ENCODE assay signal across 25 cellular contexts in genomic region chr2:588041-588645, GRCh38.
"Had no signal": no experiment of that assay in that cellular context is flagged by ENCODE, and none has a peak within 500 bp of the region (broad histone marks: within the 10 kb centered on the region; RNA-seq: fewer than 3 reads in every experiment).

No MANE protein-coding gene starts in this region.

- H3K4me1 ChIP-seq: ascending aorta, heart left ventricle, pancreas, psoas muscle, vagina had no signal

- H3K36me3 Mint-ChIP-seq: activated naive CD8-positive, alpha-beta T cell treated with anti-CD3 and anti-CD28 coated beads, Interleukin-2, amount 10 ng/mL, durations not matched to agents 7 days and 5 days; brain; mesothelial cell of epicardium; naive B cell; type B pancreatic cell had no signal

- H3K27ac ChIP-seq: ascending aorta, heart left ventricle, psoas muscle, spleen, thoracic aorta, vagina had no signal

- ATAC-seq: activated CD4-positive, alpha-beta T cell treated with anti-CD3 and anti-CD28 coated beads for 36 hours; activated CD8-positive, alpha-beta T cell treated with anti-CD3 and anti-CD28 coated beads, Interleukin-2, amount 10 ng/mL, durations not matched to agents 7 days and 5 days; activated T-cell treated with anti-CD3 and anti-CD28 coated beads, Interleukin-2, amount 50 U/mL, for 72 hours; effector memory CD8-positive, alpha-beta T cell; psoas muscle had no signal

- H3K36me3 ChIP-seq: ascending aorta, heart left ventricle, pancreas, spleen, thoracic aorta, vagina had no signal

- FAIRE-seq: endothelial cell of umbilical vein, pancreas had no signal

- H3K9me3 ChIP-seq: ascending aorta, heart left ventricle, pancreas, psoas muscle, spleen, thoracic aorta, vagina had no signal

- DNase-seq: activated CD4-positive, alpha-beta T cell treated with anti-CD3 and anti-CD28 coated beads for 36 hours; activated CD4-positive, CD25-positive, alpha-beta regulatory T cell; activated CD8-positive, alpha-beta T cell treated with anti-CD3 and anti-CD28 coated beads, Interleukin-2, amount 10 ng/mL, durations not matched to agents 7 days and 5 days; activated naive CD4-positive, alpha-beta T cell treated with anti-CD3 and anti-CD28 coated beads for 36 hours; activated naive CD8-positive, alpha-beta T cell treated with anti-CD3 and anti-CD28 coated beads, Interleukin-2, amount 10 ng/mL, durations not matched to agents 7 days and 5 days; activated T-cell treated with anti-CD3 and anti-CD28 coated beads for 4 hours; activated T-cell treated with anti-CD3 and anti-CD28 coated beads, Interleukin-2, amount 50 U/mL, for 72 hours; cortex of kidney; effector memory CD8-positive, alpha-beta T cell; foreskin fibroblast; heart left ventricle; hypothalamus; naive B cell; nephron progenitor cell; pancreas; psoas muscle; spleen; stimulated activated naive CD4-positive, alpha-beta T cell had no signal

- H3K4me3 Mint-ChIP-seq: activated CD4-positive, alpha-beta T cell treated with anti-CD3 and anti-CD28 coated beads for 36 hours; activated CD8-positive, alpha-beta T cell treated with anti-CD3 and anti-CD28 coated beads, Interleukin-2, amount 10 ng/mL, durations not matched to agents 7 days and 5 days; activated naive CD4-positive, alpha-beta T cell treated with anti-CD3 and anti-CD28 coated beads for 36 hours; activated naive CD8-positive, alpha-beta T cell treated with anti-CD3 and anti-CD28 coated beads, Interleukin-2, amount 10 ng/mL, durations not matched to agents 7 days and 5 days; activated T-cell treated with anti-CD3 and anti-CD28 coated beads, Interleukin-2, amount 50 U/mL, for 72 hours; brain; effector memory CD8-positive, alpha-beta T cell; mesothelial cell of epicardium; nephron progenitor cell; type B pancreatic cell had no signal

- H3K27ac Mint-ChIP-seq: activated CD4-positive, alpha-beta T cell treated with anti-CD3 and anti-CD28 coated beads for 36 hours; activated CD8-positive, alpha-beta T cell treated with anti-CD3 and anti-CD28 coated beads, Interleukin-2, amount 10 ng/mL, durations not matched to agents 7 days and 5 days; activated naive CD4-positive, alpha-beta T cell treated with anti-CD3 and anti-CD28 coated beads for 36 hours; activated naive CD8-positive, alpha-beta T cell treated with anti-CD3 and anti-CD28 coated beads, Interleukin-2, amount 10 ng/mL, durations not matched to agents 7 days and 5 days; activated T-cell treated with anti-CD3 and anti-CD28 coated beads, Interleukin-2, amount 50 U/mL, for 72 hours; effector memory CD8-positive, alpha-beta T cell; mesothelial cell of epicardium; naive B cell; nephron progenitor cell; type B pancreatic cell had no signal

- H3K9me3 Mint-ChIP-seq: activated naive CD4-positive, alpha-beta T cell treated with anti-CD3 and anti-CD28 coated beads for 36 hours; activated naive CD8-positive, alpha-beta T cell treated with anti-CD3 and anti-CD28 coated beads, Interleukin-2, amount 10 ng/mL, durations not matched to agents 7 days and 5 days; activated T-cell treated with anti-CD3 and anti-CD28 coated beads, Interleukin-2, amount 50 U/mL, for 72 hours; effector memory CD8-positive, alpha-beta T cell; mesothelial cell of epicardium; naive B cell; nephron progenitor cell; type B pancreatic cell had no signal

- H3K4me3 ChIP-seq: ascending aorta, heart left ventricle, pancreas, psoas muscle, spleen, thoracic aorta, vagina had no signal
